In the genomic region with DNA sequence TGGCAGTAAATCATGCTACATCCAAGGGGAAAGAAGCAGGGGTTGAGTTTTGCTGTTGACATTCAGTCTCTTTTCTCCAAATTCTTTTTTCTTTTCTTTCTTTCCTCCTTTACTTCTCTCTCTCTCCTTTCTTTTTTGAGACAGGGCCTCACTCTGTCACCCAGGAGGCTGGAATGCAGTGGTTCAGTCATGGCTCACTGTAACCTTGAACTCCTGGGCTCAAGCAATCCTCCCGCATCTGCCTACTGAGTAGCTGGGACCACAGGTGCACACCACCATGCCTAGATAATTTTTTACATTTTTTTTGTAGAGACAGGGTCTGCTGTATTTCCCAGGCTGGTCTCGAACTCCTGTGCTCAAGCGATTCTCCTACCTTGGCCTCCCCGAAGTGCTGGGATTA, we compare ENCODE assay signal across 26 cellular contexts.
"Had no signal": no experiment of that assay in that cellular context is flagged by ENCODE, and none has a peak within 500 bp of the region (broad histone marks: within the 10 kb centered on the region; RNA-seq: fewer than 3 reads in every experiment).

No MANE protein-coding gene starts in this region.

- H3K27me3 Mint-ChIP-seq: memory B cell; naive thymus-derived CD4-positive, alpha-beta T cell; natural killer cell treated with Interleukin-12 subunit alpha and Interleukin-12 subunit beta and Interleukin-15 and Interleukin-18, amount 100 ng/mL, for 72 hours; stimulated activated naive B cell treated with anti-CD40 and anti-IgM and Interleukin-4, amounts not matched to agents 10 μg/mL and 1 μg/mL and 100 μg/mL, for 72 hours had no signal

- H3K27ac Mint-ChIP-seq: memory B cell; natural killer cell treated with Interleukin-12 subunit alpha and Interleukin-12 subunit beta and Interleukin-15 and Interleukin-18, amount 100 ng/mL, for 72 hours; stimulated activated naive B cell treated with anti-CD40 and anti-IgM and Interleukin-4, amounts not matched to agents 10 μg/mL and 1 μg/mL and 100 μg/mL, for 72 hours had no signal

- H3K4me3 Mint-ChIP-seq: memory B cell; naive thymus-derived CD4-positive, alpha-beta T cell; natural killer cell treated with Interleukin-12 subunit alpha and Interleukin-12 subunit beta and Interleukin-15 and Interleukin-18, amount 100 ng/mL, for 72 hours; neural crest cell; stimulated activated naive B cell treated with anti-CD40 and anti-IgM and Interleukin-4, amounts not matched to agents 10 μg/mL and 1 μg/mL and 100 μg/mL, for 72 hours had no signal

- ATAC-seq: left cardiac atrium; left lobe of liver; left ventricle myocardium superior; mucosa of descending colon; naive thymus-derived CD4-positive, alpha-beta T cell; natural killer cell treated with Interleukin-12 subunit alpha and Interleukin-12 subunit beta and Interleukin-15 and Interleukin-18, amount 100 ng/mL, for 72 hours; pancreas; psoas muscle; sciatic nerve; stimulated activated naive B cell treated with anti-CD40 and anti-IgM and Interleukin-4, amounts not matched to agents 10 μg/mL and 1 μg/mL and 100 μg/mL, for 72 hours; stimulated activated naive CD8-positive, alpha-beta T cell treated with anti-CD3 and anti-CD28 coated beads, Interleukin-15, Interleukin-2, amounts not matched to agents 100 U/mL and 50 U/mL, for 24 hours had no signal

- DNase-seq: hippocampal formation; kidney glomerular epithelial cell; left cardiac atrium; left ventricle myocardium superior; midbrain; mucosa of descending colon; naive thymus-derived CD4-positive, alpha-beta T cell; nucleus accumbens; pancreas; psoas muscle; stimulated activated CD4-positive, alpha-beta T cell treated with anti-CD3 and anti-CD28 coated beads, Interleukin-12 subunit alpha, Interleukin-12 subunit beta, amount 100 ng/mL, for 4 hours; stimulated activated CD4-positive, alpha-beta T cell treated with anti-CD3 and anti-CD28 coated beads, Interleukin-15, amount 100 ng/mL, for 24 hours; stimulated activated CD4-positive, alpha-beta T cell treated with anti-CD3 and anti-CD28 coated beads, Interleukin-2, amount 100 ng/mL, for 24 hours; stimulated activated CD4-positive, alpha-beta T cell treated with anti-CD3 and anti-CD28 coated beads, Interleukin-4, amount 100 ng/mL, for 1 hour; stimulated activated naive B cell treated with anti-CD40 and anti-IgM and Interleukin-4, amounts not matched to agents 10 μg/mL and 1 μg/mL and 100 μg/mL, for 72 hours; stimulated activated naive CD8-positive, alpha-beta T cell treated with anti-CD3 and anti-CD28 coated beads, Interleukin-15, Interleukin-2, amounts not matched to agents 100 U/mL and 50 U/mL, for 24 hours; stomach; testis; thyroid gland; transverse colon; upper lobe of left lung had no signal

- H3K4me1 Mint-ChIP-seq: memory B cell; stimulated activated naive B cell treated with anti-CD40 and anti-IgM and Interleukin-4, amounts not matched to agents 10 μg/mL and 1 μg/mL and 100 μg/mL, for 72 hours had no signal

- H3K9me3 Mint-ChIP-seq: naive thymus-derived CD4-positive, alpha-beta T cell; natural killer cell treated with Interleukin-12 subunit alpha and Interleukin-12 subunit beta and Interleukin-15 and Interleukin-18, amount 100 ng/mL, for 72 hours; stimulated activated naive B cell treated with anti-CD40 and anti-IgM and Interleukin-4, amounts not matched to agents 10 μg/mL and 1 μg/mL and 100 μg/mL, for 72 hours had no signal
